ENCODE assay signal across 10 cellular contexts in genomic region chr3:134375542-134376384, GRCh38. TPM values are rescaled to one million over a fixed set of nuclear protein-coding genes. Genes with fewer than 3 reads are reported as not detected.
DNase-seq lines count a peak whose midpoint lies in the region; ATAC-seq and TF ChIP-seq lines count a peak whose summit lies in the region.
"Had no signal": no experiment of that assay in that cellular context is flagged by ENCODE, and none has a peak within 500 bp of the region (broad histone marks: within the 10 kb centered on the region; RNA-seq: fewer than 3 reads in every experiment).

No MANE protein-coding gene starts in this region.

- 92 to 95% methylated on average over 8 of the region's 8 CpGs for WGBS in GM23248 (ENCODE audit: low coverage in 1 of 2, low lambda C conversion rate in 2 of 2, missing lambda C conversion rate in 2 of 2), 2 experiments

- H3F3A ChIP-seq in GM23248 (ENCODE audit: insufficient read depth), result peaks cover 27% of the 10 kb centered on the region

- ATAC-seq in WTC11 (no peak), GM18868 (IDR thresholded peaks at IDR 0.05; ENCODE audit: unreplicated experiment) (no peak), HG03139 (IDR thresholded peaks at IDR 0.05; ENCODE audit: unreplicated experiment) (no peak)
- ATAC-seq: stimulated activated naive B cell treated with anti-CD40 and anti-IgM and Interleukin-4, amounts not matched to agents 10 μg/mL and 1 μg/mL and 100 μg/mL, for 72 hours had no signal

- H2AFZ ChIP-seq in GM23248 (no peak overlapping the region), parathyroid adenoma (no peak overlapping the region)

- DNase-seq in GM23248 (no peak), WTC11 (ENCODE audit: low spot score) (no peak), A172 (ENCODE audit: low spot score) (no peak), GM19240 (ENCODE audit: insufficient read length, low spot score) (no peak)
- DNase-seq: SIG-M5; stimulated activated naive B cell treated with anti-CD40 and anti-IgM and Interleukin-4, amounts not matched to agents 10 μg/mL and 1 μg/mL and 100 μg/mL, for 72 hours had no signal

- no peak overlapping the region for H3K4me2 ChIP-seq in GM23248 (ENCODE audit: unreplicated experiment)
- H3K4me2 ChIP-seq in parathyroid adenoma (ENCODE audit: low read length), result no peak overlapping the region

- H3K79me2 ChIP-seq in GM23248 (ENCODE audit: insufficient read depth) (peaks cover 34% of the 10 kb centered on the region), parathyroid adenoma (peaks cover 5% of the 10 kb centered on the region)

- peaks cover 24% of the 10 kb centered on the region; the same call in 1 of the 2 replicates for H3K36me3 ChIP-seq in GM23248 (ENCODE audit: low read depth)
- no peaks in the 10 kb centered on the region for H3K36me3 ChIP-seq in parathyroid adenoma (ENCODE audit: control insufficient read depth, insufficient read depth, low read length)

- no peak overlapping the region for H3K4me3 ChIP-seq in GM23248
- H3K4me3 ChIP-seq in iPS-11a (ENCODE audit: low read depth, low read length), result peak overlapping the region; percentile 56
- H3K4me3 ChIP-seq in parathyroid adenoma (ENCODE audit: low read depth, low read length), result peak overlapping the region; percentile 82

- H3K4me1 ChIP-seq in GM23248 (ENCODE audit: insufficient read depth) (peaks cover 8% of the 10 kb centered on the region), parathyroid adenoma (peaks cover 17% of the 10 kb centered on the region)

- no peak for TF ChIP-seq CTCF in WTC11 (IDR thresholded peaks at IDR 0.05)
- TF ChIP-seq CTCF in parathyroid adenoma (IDR thresholded peaks at IDR 0.05), result no peak

- H3K9me3 ChIP-seq in GM23248 (ENCODE audit: low read depth) (no peaks in the 10 kb centered on the region), parathyroid adenoma (ENCODE audit: control insufficient read depth, low read length) (no peaks in the 10 kb centered on the region)

- peak overlapping the region; percentile 100; the same call in 1 of the 2 replicates for H3K9ac ChIP-seq in GM23248
- H3K9ac ChIP-seq in parathyroid adenoma, result no peak overlapping the region

- H3K4me3 Mint-ChIP-seq in WTC11, result peak overlapping the region; percentile 82

- no peaks in the 10 kb centered on the region for H4K20me1 ChIP-seq in GM23248 (ENCODE audit: insufficient read depth)

- H3K36me3 Mint-ChIP-seq in WTC11, result peaks cover 11% of the 10 kb centered on the region

- peaks cover 57% of the 10 kb centered on the region for H3K4me1 Mint-ChIP-seq in WTC11

- POLR2A ChIA-PET in WTC11 (lab: Charles Lee), result interaction anchor here (0.7 to 5.6 kb wide), 11 partner anchors 9 to 153 kb away, joined by 3 to 113 read pairs (median 7); no protein-coding TSS in a partner anchor

- H3K27ac Mint-ChIP-seq in WTC11, result peak overlapping the region; percentile 98
- H3K27ac Mint-ChIP-seq: stimulated activated naive B cell treated with anti-CD40 and anti-IgM and Interleukin-4, amounts not matched to agents 10 μg/mL and 1 μg/mL and 100 μg/mL, for 72 hours had no signal

- H3K9me2 ChIP-seq in GM23248 (ENCODE audit: insufficient read depth), result no peaks in the 10 kb centered on the region

- in situ Hi-C loops in GM23248 (cut with MboI), result no loop called here

- H3K27ac ChIP-seq in GM23248 (no peak overlapping the region), parathyroid adenoma (no peak overlapping the region)

- H3K27me3 Mint-ChIP-seq in WTC11 (ENCODE audit: low read depth), result peaks cover 33% of the 10 kb centered on the region

- CTCF ChIA-PET in WTC11 (lab: Charles Lee), result interaction anchor here (1.0 to 10.0 kb wide), 5 partner anchors 11 to 98 kb away, joined by 3 to 175 read pairs (median 15); no protein-coding TSS in a partner anchor

- no peaks in the 10 kb centered on the region for H3K9me3 Mint-ChIP-seq in WTC11

- H3K27me3 ChIP-seq in GM23248 (replicated peaks; ENCODE audit: insufficient read depth) (no peaks in the 10 kb centered on the region), parathyroid adenoma (ENCODE audit: control insufficient read depth, insufficient read depth, low read length) (no peaks in the 10 kb centered on the region)

TF ChIP-seq in WTC11, 78 proteins besides CTCF, POLR2A, EP300 and RAD21:
- TF ChIP-seq ZNF512 (CRISPR knock-in tag; IDR thresholded peaks at IDR 0.05; ENCODE audit: borderline replicate concordance) (no peak), ATF2 (CRISPR knock-in tag; IDR thresholded peaks at IDR 0.05; ENCODE audit: borderline replicate concordance, low read depth) (no peak), NFATC4 (CRISPR knock-in tag; IDR thresholded peaks at IDR 0.05) (no peak), ZNF396 (CRISPR knock-in tag; IDR thresholded peaks at IDR 0.05; ENCODE audit: borderline replicate concordance) (no peak), JAZF1 (CRISPR knock-in tag; IDR thresholded peaks at IDR 0.05) (no peak), ZNF138 (CRISPR knock-in tag; conservative IDR thresholded peaks at IDR 0.05) (no peak), IRF1 (CRISPR knock-in tag; IDR thresholded peaks at IDR 0.05) (no peak), ZBTB43 (CRISPR knock-in tag; IDR thresholded peaks at IDR 0.05) (no peak), SMAD3 (CRISPR knock-in tag; IDR thresholded peaks at IDR 0.05; ENCODE audit: borderline replicate concordance) (no peak)
TF ChIP-seq in WTC11: peak in this region for 0.

RNA-seq across cellular contexts. Expression of gene AMOTL2, which starts 1.5 kb away (rescaled TPM):
- 336 and 347 TPM in 2 replicates for total RNA-seq in GM23248 (2014; rRNA removed; shearing (Covaris generic))
- polyA plus RNA-seq in GM23248 (2016; fragmentation: Nextera tagmentation; extraction: Ambion mirVana), result 156 TPM in 2 replicates
- 76.9 to 85.4 TPM (median 79.9 TPM) in 3 replicates for total RNA-seq in WTC11 (2021)
- total RNA-seq in A172 (2014; rRNA removed; shearing (Covaris generic)), result 168 and 182 TPM in 2 replicates
